In the genomic region with DNA sequence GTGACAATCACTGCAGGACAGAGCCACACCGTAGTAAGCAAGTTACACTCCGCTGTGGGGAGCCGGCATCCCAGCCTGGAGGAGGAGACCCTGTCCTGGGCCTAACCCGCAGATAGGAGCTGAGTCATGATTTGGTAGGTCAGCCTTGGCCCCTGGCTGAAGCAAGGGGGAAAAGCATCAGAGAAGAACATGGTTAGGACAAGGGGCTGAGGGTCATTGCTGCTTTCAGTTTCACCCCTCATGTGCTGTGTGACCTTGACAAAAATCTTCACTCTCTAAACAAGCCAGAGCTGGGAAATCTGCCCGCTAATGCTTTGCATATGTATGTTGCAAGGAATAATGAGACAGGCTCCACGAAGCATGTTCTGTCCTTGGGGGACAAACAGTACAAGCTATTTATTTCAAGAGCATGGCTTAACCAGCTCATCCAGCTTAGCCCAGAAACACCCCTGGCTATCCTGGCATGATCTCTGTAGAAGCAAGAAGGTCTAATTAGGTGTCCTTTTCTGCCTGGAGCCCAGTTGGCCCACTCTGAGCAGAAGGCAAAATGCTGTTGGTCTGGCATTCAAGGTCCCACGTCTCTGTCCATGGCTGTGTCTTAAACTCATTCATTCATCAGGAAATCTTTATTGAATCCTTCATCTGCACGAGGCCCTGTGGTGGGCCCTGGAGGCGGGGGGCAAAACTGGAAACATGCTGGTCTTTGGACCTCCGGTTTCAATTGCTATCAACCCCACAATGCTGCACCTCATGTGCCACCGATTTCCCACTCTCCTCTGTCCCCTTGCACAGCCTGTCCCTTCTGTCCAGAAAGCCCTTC, we compare ENCODE assay signal across 21 cellular contexts.
DNase-seq lines count a peak whose midpoint lies in the region; ATAC-seq and TF ChIP-seq lines count a peak whose summit lies in the region.
"Had no signal": no experiment of that assay in that cellular context is flagged by ENCODE, and none has a peak within 500 bp of the region (broad histone marks: within the 10 kb centered on the region; RNA-seq: fewer than 3 reads in every experiment).

No MANE protein-coding gene starts in this region.

- no peak overlapping the region for H3K27ac ChIP-seq in sigmoid colon
- H3K27ac ChIP-seq: epithelial cell of prostate, pancreas, PC-9 had no signal

- no peak for TF ChIP-seq POLR2A in sigmoid colon (IDR thresholded peaks at IDR 0.05)

- 81 to 86% methylated on average over 11 of the region's 11 CpGs for WGBS in sigmoid colon, 2 donors

- DNase-seq in GM13977 (ENCODE audit: low spot score) (peak; percentile 6), fibroblast of peridontal ligament (ENCODE audit: extremely low read depth) (peak; percentile 0), sigmoid colon (peak; percentile 56), kidney tubule cell (ENCODE audit: low spot score) (no peak), MV-4-11 (lab: John Stamatoyannopoulos, UW) (no peak)
- DNase-seq in activated CD8-positive, alpha-beta memory T cell treated with anti-CD3 and anti-CD28 coated beads for 24 hours, result peak; percentile 37
- no peak for DNase-seq in activated CD4-positive, alpha-beta T cell treated with anti-CD3 and anti-CD28 coated beads, Interleukin-2, amount 50 U/mL, for 48 hours
- DNase-seq: activated CD8-positive, alpha-beta T cell treated with anti-CD3 and anti-CD28 coated beads, Interleukin-2, amount 10 ng/mL, durations not matched to agents 7 days and 5 days; activated gamma-delta T cell; AML-193; aorta; Calu3; cortex of kidney; GDM1; left colon; NCI-H1436 treated with DMSO at 0.1 percent for 48 hours; PC-9 had no signal

- H3K4me1 ChIP-seq in sigmoid colon, result no peaks in the 10 kb centered on the region
- H3K4me1 ChIP-seq: pancreas had no signal

- H3K27me3 ChIP-seq in sigmoid colon, result peaks cover 0 to 17% (median 0%) of the 10 kb centered on the region in 3 donors
- H3K27me3 ChIP-seq: pancreas had no signal

- no peaks in the 10 kb centered on the region for H3K36me3 ChIP-seq in sigmoid colon
- H3K36me3 ChIP-seq: pancreas had no signal

- no peak for ATAC-seq in HG03460 (IDR thresholded peaks at IDR 0.05; ENCODE audit: unreplicated experiment)
- ATAC-seq: activated CD8-positive, alpha-beta T cell treated with anti-CD3 and anti-CD28 coated beads, Interleukin-2, amount 10 ng/mL, durations not matched to agents 7 days and 5 days; left colon; stimulated activated naive CD8-positive, alpha-beta T cell treated with anti-CD3 and anti-CD28 coated beads, Interleukin-15, amount 100 ng/mL, for 72 hours had no signal

- H3K9me3 ChIP-seq in sigmoid colon, result peaks cover 0 to 4% (median 0%) of the 10 kb centered on the region in 4 donors
- H3K9me3 ChIP-seq: pancreas had no signal

- in situ Hi-C loops in GM13977 (cut with MboI; ENCODE audit: low pct_unique_long_range_greater_than_20kb, low sequenced_read_pairs, unreplicated experiment), result no loop called here

- TF ChIP-seq CTCF in GM13977 (IDR thresholded peaks at IDR 0.05; ENCODE audit: extremely low read depth, insufficient read depth, missing control alignments), result no peak
- TF ChIP-seq CTCF in sigmoid colon (IDR thresholded peaks at IDR 0.05), result no peak

- TF ChIP-seq EP300 in sigmoid colon (IDR thresholded peaks at IDR 0.05), result no peak

- no peak overlapping the region for H3K4me3 ChIP-seq in sigmoid colon
- H3K4me3 ChIP-seq: pancreas, PC-9 had no signal

- intact Hi-C loops in sigmoid colon (cut with DNase I), result no loop called here

Comparison
In these comparisons a context has a peak if more than half of its experiments do, and no peak if none do; other contexts are left out.
1. DNase-seq: peak in GM13977 (single experiment), activated CD8-positive, alpha-beta memory T cell treated with anti-CD3 and anti-CD28 coated beads for 24 hours (single experiment), fibroblast of peridontal ligament (single experiment) and sigmoid colon (single experiment); none in activated CD4-positive, alpha-beta T cell treated with anti-CD3 and anti-CD28 coated beads, Interleukin-2, amount 50 U/mL, for 48 hours (0 of 2), kidney tubule cell (single experiment) and MV-4-11 (single experiment).